Comparison of ENCODE assay signal across 10 cellular contexts in the genomic region with DNA sequence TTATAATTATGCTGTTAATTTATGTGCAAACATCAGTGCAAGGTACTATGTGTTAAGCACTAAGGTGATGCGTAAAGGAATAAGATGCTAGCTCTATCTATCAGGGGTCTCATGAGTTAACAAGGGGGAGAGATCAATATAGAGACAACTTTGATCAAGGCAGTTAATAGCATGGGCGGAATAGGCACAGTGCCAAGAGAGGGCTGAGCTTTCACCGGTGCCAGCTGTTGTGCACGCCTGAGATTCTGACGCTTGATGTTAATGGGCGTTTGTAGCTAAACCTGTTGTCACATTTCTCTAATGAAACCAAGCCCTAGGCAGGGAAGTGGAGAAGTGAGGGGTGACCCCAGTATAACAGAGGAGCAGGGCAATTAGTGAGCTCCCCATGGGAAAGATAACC.
A peak's percentile ranks its signal among the peaks of the same experiment; 100 is the strongest.
DNase-seq lines count a peak whose midpoint lies in the region; TF ChIP-seq lines count a peak whose summit lies in the region.
"Had no signal": no experiment of that assay in that cellular context is flagged by ENCODE, and none has a peak within 500 bp of the region (broad histone marks: within the 10 kb centered on the region; RNA-seq: fewer than 3 reads in every experiment).

No MANE protein-coding gene starts in this region.

- TF ChIP-seq CTCF in GM20000 (IDR thresholded peaks at IDR 0.05; ENCODE audit: extremely low read depth, missing control alignments) = no peak

- DNase-seq in COLO668 (lab: John Stamatoyannopoulos, UW; ENCODE audit: unreplicated experiment) (peak; percentile 4), D341Med (ENCODE audit: low spot score) (peak; percentile 61), NCI-H2171 treated with DMSO at 0.1 percent for 48 hours (lab: John Stamatoyannopoulos, UW) (peak; percentile 84), RPMI8226 (peak; percentile 13), OCI-M1 (lab: John Stamatoyannopoulos, UW) (no peak), NCI-H187 (lab: John Stamatoyannopoulos, UW) (no peak), GM20000 (ENCODE audit: low spot score) (no peak)
- DNase-seq: CD8-positive, alpha-beta T cell; DMS53; NCI-H187 treated with DMSO at 0.1 percent for 48 hours had no signal

Comparison
In these comparisons a context has a peak if more than half of its experiments do, and no peak if none do; other contexts are left out.
1. DNase-seq: peak in COLO668 (single experiment), D341Med (single experiment), NCI-H2171 treated with DMSO at 0.1 percent for 48 hours (single experiment) and RPMI8226 (single experiment); none in OCI-M1 (single experiment), NCI-H187 (0 of 2) and GM20000 (single experiment).